1 cellular context compared by ENCODE assay signal in genomic region chr5:91380491-91381133, GRCh38.
TF ChIP-seq lines count a peak whose summit lies in the region.

No MANE protein-coding gene starts in this region.

TF ChIP-seq in K562, 482 proteins besides CTCF, POLR2A, EP300 and RAD21 (continued from another document):
- TF ChIP-seq TSC22D4 (tag; IDR thresholded peaks at IDR 0.05) = no peak
- TF ChIP-seq MEF2D (tag; conservative IDR thresholded peaks at IDR 0.05; ENCODE audit: low read depth) = peak; percentile 47; the same call in 1 of the 2 replicates
- no peak for TF ChIP-seq L3MBTL2 (IDR thresholded peaks at IDR 0.05)
- no peak for TF ChIP-seq ILF3 (IDR thresholded peaks at IDR 0.05; ENCODE audit: borderline replicate concordance)
- TF ChIP-seq FOXJ3 (CRISPR knock-in tag; IDR thresholded peaks at IDR 0.05) = 0 out of 2 replicates have a peak, but pooled peaks have one; percentile 32
- 0 out of 2 replicates have a peak, but pooled peaks have one; percentile 57 for TF ChIP-seq XRCC5 (IDR thresholded peaks at IDR 0.05; ENCODE audit: low read depth, low read length)
- TF ChIP-seq, protein P1, sequence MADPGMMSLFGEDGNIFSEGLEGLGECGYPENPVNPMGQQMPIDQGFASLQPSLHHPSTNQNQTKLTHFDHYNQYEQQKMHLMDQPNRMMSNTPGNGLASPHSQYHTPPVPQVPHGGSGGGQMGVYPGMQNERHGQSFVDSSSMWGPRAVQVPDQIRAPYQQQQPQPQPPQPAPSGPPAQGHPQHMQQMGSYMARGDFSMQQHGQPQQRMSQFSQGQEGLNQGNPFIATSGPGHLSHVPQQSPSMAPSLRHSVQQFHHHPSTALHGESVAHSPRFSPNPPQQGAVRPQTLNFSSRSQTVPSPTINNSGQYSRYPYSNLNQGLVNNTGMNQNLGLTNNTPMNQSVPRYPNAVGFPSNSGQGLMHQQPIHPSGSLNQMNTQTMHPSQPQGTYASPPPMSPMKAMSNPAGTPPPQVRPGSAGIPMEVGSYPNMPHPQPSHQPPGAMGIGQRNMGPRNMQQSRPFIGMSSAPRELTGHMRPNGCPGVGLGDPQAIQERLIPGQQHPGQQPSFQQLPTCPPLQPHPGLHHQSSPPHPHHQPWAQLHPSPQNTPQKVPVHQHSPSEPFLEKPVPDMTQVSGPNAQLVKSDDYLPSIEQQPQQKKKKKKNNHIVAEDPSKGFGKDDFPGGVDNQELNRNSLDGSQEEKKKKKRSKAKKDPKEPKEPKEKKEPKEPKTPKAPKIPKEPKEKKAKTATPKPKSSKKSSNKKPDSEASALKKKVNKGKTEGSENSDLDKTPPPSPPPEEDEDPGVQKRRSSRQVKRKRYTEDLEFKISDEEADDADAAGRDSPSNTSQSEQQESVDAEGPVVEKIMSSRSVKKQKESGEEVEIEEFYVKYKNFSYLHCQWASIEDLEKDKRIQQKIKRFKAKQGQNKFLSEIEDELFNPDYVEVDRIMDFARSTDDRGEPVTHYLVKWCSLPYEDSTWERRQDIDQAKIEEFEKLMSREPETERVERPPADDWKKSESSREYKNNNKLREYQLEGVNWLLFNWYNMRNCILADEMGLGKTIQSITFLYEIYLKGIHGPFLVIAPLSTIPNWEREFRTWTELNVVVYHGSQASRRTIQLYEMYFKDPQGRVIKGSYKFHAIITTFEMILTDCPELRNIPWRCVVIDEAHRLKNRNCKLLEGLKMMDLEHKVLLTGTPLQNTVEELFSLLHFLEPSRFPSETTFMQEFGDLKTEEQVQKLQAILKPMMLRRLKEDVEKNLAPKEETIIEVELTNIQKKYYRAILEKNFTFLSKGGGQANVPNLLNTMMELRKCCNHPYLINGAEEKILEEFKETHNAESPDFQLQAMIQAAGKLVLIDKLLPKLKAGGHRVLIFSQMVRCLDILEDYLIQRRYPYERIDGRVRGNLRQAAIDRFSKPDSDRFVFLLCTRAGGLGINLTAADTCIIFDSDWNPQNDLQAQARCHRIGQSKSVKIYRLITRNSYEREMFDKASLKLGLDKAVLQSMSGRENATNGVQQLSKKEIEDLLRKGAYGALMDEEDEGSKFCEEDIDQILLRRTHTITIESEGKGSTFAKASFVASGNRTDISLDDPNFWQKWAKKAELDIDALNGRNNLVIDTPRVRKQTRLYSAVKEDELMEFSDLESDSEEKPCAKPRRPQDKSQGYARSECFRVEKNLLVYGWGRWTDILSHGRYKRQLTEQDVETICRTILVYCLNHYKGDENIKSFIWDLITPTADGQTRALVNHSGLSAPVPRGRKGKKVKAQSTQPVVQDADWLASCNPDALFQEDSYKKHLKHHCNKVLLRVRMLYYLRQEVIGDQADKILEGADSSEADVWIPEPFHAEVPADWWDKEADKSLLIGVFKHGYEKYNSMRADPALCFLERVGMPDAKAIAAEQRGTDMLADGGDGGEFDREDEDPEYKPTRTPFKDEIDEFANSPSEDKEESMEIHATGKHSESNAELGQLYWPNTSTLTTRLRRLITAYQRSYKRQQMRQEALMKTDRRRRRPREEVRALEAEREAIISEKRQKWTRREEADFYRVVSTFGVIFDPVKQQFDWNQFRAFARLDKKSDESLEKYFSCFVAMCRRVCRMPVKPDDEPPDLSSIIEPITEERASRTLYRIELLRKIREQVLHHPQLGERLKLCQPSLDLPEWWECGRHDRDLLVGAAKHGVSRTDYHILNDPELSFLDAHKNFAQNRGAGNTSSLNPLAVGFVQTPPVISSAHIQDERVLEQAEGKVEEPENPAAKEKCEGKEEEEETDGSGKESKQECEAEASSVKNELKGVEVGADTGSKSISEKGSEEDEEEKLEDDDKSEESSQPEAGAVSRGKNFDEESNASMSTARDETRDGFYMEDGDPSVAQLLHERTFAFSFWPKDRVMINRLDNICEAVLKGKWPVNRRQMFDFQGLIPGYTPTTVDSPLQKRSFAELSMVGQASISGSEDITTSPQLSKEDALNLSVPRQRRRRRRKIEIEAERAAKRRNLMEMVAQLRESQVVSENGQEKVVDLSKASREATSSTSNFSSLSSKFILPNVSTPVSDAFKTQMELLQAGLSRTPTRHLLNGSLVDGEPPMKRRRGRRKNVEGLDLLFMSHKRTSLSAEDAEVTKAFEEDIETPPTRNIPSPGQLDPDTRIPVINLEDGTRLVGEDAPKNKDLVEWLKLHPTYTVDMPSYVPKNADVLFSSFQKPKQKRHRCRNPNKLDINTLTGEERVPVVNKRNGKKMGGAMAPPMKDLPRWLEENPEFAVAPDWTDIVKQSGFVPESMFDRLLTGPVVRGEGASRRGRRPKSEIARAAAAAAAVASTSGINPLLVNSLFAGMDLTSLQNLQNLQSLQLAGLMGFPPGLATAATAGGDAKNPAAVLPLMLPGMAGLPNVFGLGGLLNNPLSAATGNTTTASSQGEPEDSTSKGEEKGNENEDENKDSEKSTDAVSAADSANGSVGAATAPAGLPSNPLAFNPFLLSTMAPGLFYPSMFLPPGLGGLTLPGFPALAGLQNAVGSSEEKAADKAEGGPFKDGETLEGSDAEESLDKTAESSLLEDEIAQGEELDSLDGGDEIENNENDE (IDR thresholded peaks at IDR 0.05; ENCODE audit: low read depth, low read length) = no peak
- TF ChIP-seq SRSF1 (IDR thresholded peaks at IDR 0.05; ENCODE audit: low read depth, low read length) = no peak
- no peak for TF ChIP-seq YBX1 (IDR thresholded peaks at IDR 0.05)
- TF ChIP-seq RFX5 (IDR thresholded peaks at IDR 0.05; ENCODE audit: low read depth, low read length) = peak; percentile 90
- TF ChIP-seq TCF3 (CRISPR knock-in tag; IDR thresholded peaks at IDR 0.05) = no peak
- TF ChIP-seq CXXC5 (CRISPR knock-in tag; IDR thresholded peaks at IDR 0.05) = peak; percentile 41
- TF ChIP-seq SMARCE1 (IDR thresholded peaks at IDR 0.05) = peak; percentile 49
- TF ChIP-seq ZNF57 (CRISPR knock-in tag; IDR thresholded peaks at IDR 0.05) = peak; percentile 63; the same call in 1 of the 2 replicates
- no peak for TF ChIP-seq NCOA4 (IDR thresholded peaks at IDR 0.05; ENCODE audit: partially characterized antibody)
- TF ChIP-seq ZNF76 (CRISPR knock-in tag; IDR thresholded peaks at IDR 0.05; ENCODE audit: borderline replicate concordance) = no peak
- peak; percentile 85; the same call in 1 of the 2 replicates for TF ChIP-seq NFXL1 (CRISPR knock-in tag; IDR thresholded peaks at IDR 0.05)
